Comparison of ENCODE assay signal across 1 cellular context in the genomic region with DNA sequence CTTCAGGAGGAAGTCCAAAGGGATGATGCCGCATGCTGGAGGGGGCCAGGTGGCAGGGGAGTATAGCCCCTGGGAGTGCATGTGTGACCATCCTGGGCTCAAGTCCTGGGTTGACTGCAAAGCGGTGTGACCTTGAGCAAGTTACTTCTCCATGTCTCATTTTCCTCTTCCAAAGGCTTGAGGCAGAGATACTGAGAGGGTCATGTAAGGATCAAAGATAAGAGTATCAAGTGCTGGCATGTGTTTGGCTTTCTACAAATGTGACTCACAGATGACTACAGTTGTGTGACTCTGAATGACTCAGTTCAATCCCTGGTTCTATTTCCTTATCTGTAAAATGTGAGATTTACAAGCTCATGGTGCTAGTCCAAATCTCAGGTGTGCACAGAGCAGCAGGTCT.
TF ChIP-seq lines count a peak whose summit lies in the region.

No MANE protein-coding gene starts in this region.

TF ChIP-seq in K562, 482 proteins besides CTCF, POLR2A, EP300 and RAD21 (continued from another document):
- TF ChIP-seq ZNF717 (CRISPR knock-in tag; IDR thresholded peaks at IDR 0.05), result no peak
- peak; percentile 22 for TF ChIP-seq HDAC3 (IDR thresholded peaks at IDR 0.05; ENCODE audit: borderline replicate concordance, partially characterized antibody)
- TF ChIP-seq TEAD4 (IDR thresholded peaks at IDR 0.05; ENCODE audit: low read length), result peak; percentile 88
- no peak for TF ChIP-seq TEAD4 (CRISPR knock-in tag; IDR thresholded peaks at IDR 0.05; ENCODE audit: borderline replicate concordance)
- TF ChIP-seq HDAC1 (IDR thresholded peaks at IDR 0.05), result peak in 1 of 2 experiments; percentile 93; a peak in 2 of 4 replicates
- no peak for TF ChIP-seq ZNF586 (CRISPR knock-in tag; conservative IDR thresholded peaks at IDR 0.05)
- TF ChIP-seq BCOR (IDR thresholded peaks at IDR 0.05), result peak; percentile 32; the same call in 1 of the 2 replicates
- peak; percentile 79 for TF ChIP-seq TRIM24 (IDR thresholded peaks at IDR 0.05)
- TF ChIP-seq SMARCC2 (IDR thresholded peaks at IDR 0.05; ENCODE audit: low read depth), result peak; percentile 66; the same call in 1 of the 2 replicates
- TF ChIP-seq, protein P1, sequence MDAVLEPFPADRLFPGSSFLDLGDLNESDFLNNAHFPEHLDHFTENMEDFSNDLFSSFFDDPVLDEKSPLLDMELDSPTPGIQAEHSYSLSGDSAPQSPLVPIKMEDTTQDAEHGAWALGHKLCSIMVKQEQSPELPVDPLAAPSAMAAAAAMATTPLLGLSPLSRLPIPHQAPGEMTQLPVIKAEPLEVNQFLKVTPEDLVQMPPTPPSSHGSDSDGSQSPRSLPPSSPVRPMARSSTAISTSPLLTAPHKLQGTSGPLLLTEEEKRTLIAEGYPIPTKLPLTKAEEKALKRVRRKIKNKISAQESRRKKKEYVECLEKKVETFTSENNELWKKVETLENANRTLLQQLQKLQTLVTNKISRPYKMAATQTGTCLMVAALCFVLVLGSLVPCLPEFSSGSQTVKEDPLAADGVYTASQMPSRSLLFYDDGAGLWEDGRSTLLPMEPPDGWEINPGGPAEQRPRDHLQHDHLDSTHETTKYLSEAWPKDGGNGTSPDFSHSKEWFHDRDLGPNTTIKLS (IDR thresholded peaks at IDR 0.05; ENCODE audit: borderline replicate concordance, low read depth), result no peak
- no peak for TF ChIP-seq TGIF2 (CRISPR knock-in tag; IDR thresholded peaks at IDR 0.05)
- TF ChIP-seq ATF7 (IDR thresholded peaks at IDR 0.05), result peak; percentile 23; the same call in 1 of the 2 replicates
